ENCODE assay signal across 8 cellular contexts in the genomic region with DNA sequence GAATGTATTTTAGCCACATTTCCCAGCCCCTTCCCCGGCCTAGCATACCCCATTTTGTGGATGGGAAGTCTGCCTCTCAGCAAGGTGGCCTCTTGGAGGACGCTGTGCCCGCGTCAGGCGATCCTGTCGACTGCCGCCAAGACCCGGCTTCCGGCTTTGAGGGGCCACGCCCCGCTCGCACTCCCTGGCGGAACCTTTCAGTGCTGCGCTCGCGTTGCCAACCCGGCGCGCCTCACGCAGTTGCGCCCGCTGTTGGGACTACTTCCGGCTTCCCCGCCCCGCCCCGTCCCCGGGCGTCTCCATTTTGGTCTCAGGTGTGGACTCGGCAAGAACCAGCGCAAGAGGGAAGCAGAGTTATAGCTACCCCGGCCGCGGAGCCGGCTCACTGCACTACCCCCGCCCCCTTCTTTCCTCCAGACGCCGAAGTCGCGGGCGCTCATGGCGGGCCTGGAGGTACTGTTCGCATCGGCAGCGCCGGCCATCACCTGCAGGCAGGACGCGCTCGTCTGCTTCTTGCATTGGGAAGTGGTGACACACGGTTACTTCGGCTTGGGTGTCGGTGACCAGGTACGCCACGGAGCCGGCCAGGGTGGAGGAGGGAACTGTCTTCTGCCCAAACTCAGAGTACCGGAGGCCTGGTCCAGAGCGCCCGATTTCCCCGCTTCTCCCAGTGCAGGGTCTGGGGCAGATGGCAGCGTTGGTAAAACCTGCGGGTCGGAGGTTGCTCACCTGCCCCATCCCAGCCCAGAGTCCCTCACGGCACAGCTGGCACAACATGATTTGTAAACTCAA. TPM values are rescaled to one million over a fixed set of nuclear protein-coding genes. Genes with fewer than 3 reads are reported as not detected.
A peak's percentile ranks its signal among the peaks of the same experiment; 100 is the strongest.
DNase-seq lines count a peak whose midpoint lies in the region; ATAC-seq and TF ChIP-seq lines count a peak whose summit lies in the region.

A gene with protein sequence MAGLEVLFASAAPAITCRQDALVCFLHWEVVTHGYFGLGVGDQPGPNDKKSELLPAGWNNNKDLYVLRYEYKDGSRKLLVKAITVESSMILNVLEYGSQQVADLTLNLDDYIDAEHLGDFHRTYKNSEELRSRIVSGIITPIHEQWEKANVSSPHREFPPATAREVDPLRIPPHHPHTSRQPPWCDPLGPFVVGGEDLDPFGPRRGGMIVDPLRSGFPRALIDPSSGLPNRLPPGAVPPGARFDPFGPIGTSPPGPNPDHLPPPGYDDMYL (plus strand): TSS at position 267 of the 792 bp plus-strand sequence. CDS start 172 bp downstream, at position 439.

- H3K9ac ChIP-seq in mammary epithelial cell (ENCODE audit: insufficient read depth, low read length), result peak within 1 kb of the TSS; percentile 83
- H3K9ac ChIP-seq in smooth muscle cell (ENCODE audit: low read depth), result peak within 1 kb of the TSS; percentile 81

- 3% methylated on average over 12 of the region's 62 CpGs for WGBS in mammary epithelial cell (ENCODE audit: low coverage, missing lambda C conversion rate)
- WGBS in smooth muscle cell (ENCODE audit: low lambda C conversion rate), result under 1% methylated on average over 59 of the region's 62 CpGs

- no peaks in the 10 kb centered on the region for H3K27me3 ChIP-seq in WERI-Rb-1 (ENCODE audit: insufficient read depth, low read depth, severe bottlenecking)
- no peaks in the 10 kb centered on the region for H3K27me3 ChIP-seq in mammary epithelial cell (ENCODE audit: insufficient read depth, low read length)
- H3K27me3 ChIP-seq in smooth muscle cell (ENCODE audit: low read depth), result peaks cover 4% of the 10 kb centered on the region

- intact Hi-C loops in mammary epithelial cell (cut with micrococcal nuclease), result loop anchor here (5.0 kb wide), 1 partner anchor 354 kb away; no protein-coding TSS in a partner anchor

- in situ Hi-C loops in ACHN (cut with HindIII; ENCODE audit: low pct_ligation_motif_present, low pct_unique_long_range_greater_than_20kb, low sequenced_read_pairs) (no loop called here), mammary epithelial cell (cut with MboI; ENCODE audit: low sequenced_read_pairs in 2 of 2) (no loop called here)

- H3K36me3 ChIP-seq in WERI-Rb-1 (peaks cover 20% of the 10 kb centered on the region), mammary epithelial cell (ENCODE audit: insufficient read depth, low read length) (peaks cover 3% of the 10 kb centered on the region), smooth muscle cell (ENCODE audit: low read depth) (no peaks in the 10 kb centered on the region)

- H4K20me1 ChIP-seq in mammary epithelial cell (ENCODE audit: insufficient read depth, low read length) (no peaks in the 10 kb centered on the region), smooth muscle cell (ENCODE audit: low read depth) (peaks cover 18% of the 10 kb centered on the region)

- TF ChIP-seq CTCF in WERI-Rb-1 (IDR thresholded peaks at IDR 0.05; ENCODE audit: low read depth, low read length) (0 out of 2 replicates have a peak, but pooled peaks have one; percentile 12), mammary epithelial cell (conservative IDR thresholded peaks at IDR 0.05 in 1 of 2, IDR thresholded peaks at IDR 0.05 in 1 of 2; ENCODE audit: extremely low read depth in 1 of 2, insufficient read depth in 1 of 2, low read depth in 1 of 2, low read length in 2 of 2) (no peak), smooth muscle cell (IDR thresholded peaks at IDR 0.05; ENCODE audit: borderline replicate concordance, insufficient read depth, poor library complexity, severe bottlenecking) (no peak)

- DNase-seq in ACHN (peak; percentile 91), NCI-H2196 treated with DMSO at 0.1 percent for 48 hours (lab: John Stamatoyannopoulos, UW; ENCODE audit: unreplicated experiment) (peak; percentile 87), WERI-Rb-1 (peak; percentile 94), mammary epithelial cell (peak; percentile 89), iPS-NIHi11 (ENCODE audit: low spot score) (peak; percentile 96), smooth muscle cell (lab: John Stamatoyannopoulos, UW; ENCODE audit: unreplicated experiment) (peak; percentile 79)

- peak within 1 kb of the TSS; percentile 96 for H2AFZ ChIP-seq in mammary epithelial cell (ENCODE audit: low read depth, low read length)
- peak within 1 kb of the TSS; percentile 97 for H2AFZ ChIP-seq in smooth muscle cell (ENCODE audit: low read depth)

- H3K4me3 ChIP-seq in WERI-Rb-1 (ENCODE audit: low read depth, low read length) (peak within 1 kb of the TSS; percentile 91), mammary epithelial cell (replicated peaks in 1 of 3; ENCODE audit: insufficient read depth in 1 of 3, low read depth in 2 of 3, low read length in 3 of 3) (peak within 1 kb of the TSS; percentile 73 to 96 (median 90)), smooth muscle cell (peak within 1 kb of the TSS; percentile 95)

- peaks cover 51% of the 10 kb centered on the region for H3K79me2 ChIP-seq in mammary epithelial cell (ENCODE audit: insufficient read depth, low read length)
- H3K79me2 ChIP-seq in smooth muscle cell (ENCODE audit: low read depth), result peaks cover 48% of the 10 kb centered on the region

- peak; percentile 86 for ATAC-seq in GM18870 (IDR thresholded peaks at IDR 0.05; ENCODE audit: unreplicated experiment)
- ATAC-seq in HG03135 (IDR thresholded peaks at IDR 0.05; ENCODE audit: unreplicated experiment), result peak; percentile 91

- peak within 1 kb of the TSS; percentile 79 for H3K27ac ChIP-seq in WERI-Rb-1
- H3K27ac ChIP-seq in mammary epithelial cell (ENCODE audit: insufficient read depth, low read depth, low read length), result peak within 1 kb of the TSS; percentile 64
- peak within 1 kb of the TSS; percentile 18 for H3K27ac ChIP-seq in smooth muscle cell (ENCODE audit: low read depth)

- H3K4me1 ChIP-seq in mammary epithelial cell (ENCODE audit: insufficient read depth, low read length) (peaks cover 46% of the 10 kb centered on the region), smooth muscle cell (ENCODE audit: low read depth) (peaks cover 13% of the 10 kb centered on the region)

- BruUV-seq in mammary epithelial cell (replicated peaks; lab: Mats Ljungman, UMichigan), result TSS peak; percentile 49

- H3F3A ChIP-seq in smooth muscle cell (ENCODE audit: low read depth), result no peaks in the 10 kb centered on the region

- CTCF ChIA-PET in mammary epithelial cell (lab: Charles Lee; ENCODE audit: low non-redundant PET), result no interaction called here

- dilution Hi-C loops in mammary epithelial cell (cut with HindIII; ENCODE audit: low sequenced_read_pairs), result no loop called here

- H3K9me3 ChIP-seq in WERI-Rb-1 (ENCODE audit: severe bottlenecking), result no peaks in the 10 kb centered on the region
- no peaks in the 10 kb centered on the region for H3K9me3 ChIP-seq in mammary epithelial cell (replicated peaks; ENCODE audit: insufficient read depth, low read length)
- H3K9me3 ChIP-seq in smooth muscle cell (replicated peaks; ENCODE audit: low read depth), result no peaks in the 10 kb centered on the region

- H3K4me2 ChIP-seq in mammary epithelial cell (ENCODE audit: insufficient read depth, low read depth, low read length) (peak within 1 kb of the TSS; percentile 85), smooth muscle cell (peak within 1 kb of the TSS; percentile 92)

RNA-seq across cellular contexts. Expression of the gene that starts here (rescaled TPM):
- total RNA-seq in mammary epithelial cell (100 to 1,000 TPM in 1 of 2 donors, 10 to 100 TPM in 1; 77.5 to 198 TPM), smooth muscle cell (110 and 246 TPM in 2 replicates)
- polyA plus RNA-seq in mammary epithelial cell (218 TPM), smooth muscle cell (120 and 148 TPM in 2 replicates)
- polyA minus RNA-seq in mammary epithelial cell, result 212 TPM

Comparison
In these comparisons a context has a peak if more than half of its experiments do, and no peak if none do; other contexts are left out.
1. Peak in every context shown above with its lines: DNase-seq, ATAC-seq, H3K4me3 ChIP-seq and H3K27ac ChIP-seq.
2. H3K27ac ChIP-seq: peak in every context shown above with its lines; median percentile 79 in WERI-Rb-1; 64 in mammary epithelial cell; 18 in smooth muscle cell.